ENCODE assay signal across 24 cellular contexts in the genomic region with DNA sequence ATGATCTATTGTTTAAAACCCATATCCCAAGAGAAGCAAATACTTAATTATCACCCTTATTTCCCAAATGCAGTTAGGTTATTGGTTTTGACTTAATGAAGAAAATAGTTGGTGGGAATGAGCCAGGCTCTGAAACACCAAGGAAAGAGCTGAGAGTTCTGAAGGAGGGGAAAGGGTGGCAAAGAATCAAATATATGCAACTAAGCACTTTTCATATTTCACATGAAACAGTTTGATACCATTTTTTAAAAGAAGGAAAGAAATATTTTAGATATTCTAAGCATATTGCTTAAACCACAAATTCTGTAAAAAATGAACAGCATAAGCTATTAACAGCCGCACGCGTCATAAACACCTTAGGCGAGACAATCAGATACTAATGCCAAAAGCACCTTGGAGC.
DNase-seq lines count a peak whose midpoint lies in the region; ATAC-seq, FAIRE-seq and TF ChIP-seq lines count a peak whose summit lies in the region.
"Had no signal": no experiment of that assay in that cellular context is flagged by ENCODE, and none has a peak within 500 bp of the region (broad histone marks: within the 10 kb centered on the region; RNA-seq: fewer than 3 reads in every experiment).

No MANE protein-coding gene starts in this region.

- no peak for ATAC-seq in HepG2
- ATAC-seq in right lobe of liver = no peak
- no peak for ATAC-seq in K562
- ATAC-seq in HG03196 (IDR thresholded peaks at IDR 0.05; ENCODE audit: unreplicated experiment) = no peak
- ATAC-seq: GM12878 had no signal

- H3K27me3 ChIP-seq in HepG2 (ENCODE audit: control insufficient read depth in 1 of 2, insufficient read depth in 2 of 2, low read length in 2 of 2) = peaks cover 0 to 11% of the 10 kb centered on the region in 2 experiments; a peak in 3 of 5 replicates
- no peaks in the 10 kb centered on the region for H3K27me3 ChIP-seq in right lobe of liver
- peaks cover 6 to 11% of the 10 kb centered on the region in 2 experiments; a peak in 4 of 5 replicates for H3K27me3 ChIP-seq in K562 (ENCODE audit: control insufficient read depth in 2 of 2, insufficient read depth in 2 of 2, low read length in 2 of 2)
- H3K27me3 ChIP-seq: BE2C, BLaER1 had no signal

- DNase-seq in HepG2 (ENCODE audit: low spot score) = no peak
- no peak for DNase-seq in right lobe of liver
- DNase-seq in K562 (ENCODE audit: extremely low read depth in 1 of 4, low spot score in 3 of 4) = no peak
- DNase-seq in substantia nigra (lab: John Stamatoyannopoulos, UW) = no peak
- DNase-seq: ACHN; BE2C; C1 segment of cervical spinal cord; CD4-positive, alpha-beta memory T cell; CD4-positive, CD25-positive, alpha-beta regulatory T cell; CD8-positive, alpha-beta memory T cell; COR-L47; DMS 273 treated with DMSO at 0.1 percent for 48 hours; DMS153; DMS53; DMS79; DND-41; EL; GDM1 had no signal

- in situ Hi-C loops in HepG2 (cut with HindIII; ENCODE audit: extremely low pct_ligation_motif_present, low pct_unique_long_range_greater_than_20kb) = no loop called here
- in situ Hi-C loops in K562 (cut with MboI) = no loop called here

- H4K20me1 ChIP-seq in HepG2 (ENCODE audit: insufficient read depth, low read length) = no peaks in the 10 kb centered on the region
- H4K20me1 ChIP-seq in K562 (replicated peaks; ENCODE audit: control insufficient read depth, insufficient read depth, low read length) = no peaks in the 10 kb centered on the region
- H4K20me1 ChIP-seq: BLaER1 had no signal

- H3K36me3 ChIP-seq in HepG2 (replicated peaks in 1 of 2; ENCODE audit: control insufficient read depth in 1 of 2, insufficient read depth in 2 of 2, low read length in 2 of 2) = no peaks in the 10 kb centered on the region
- no peaks in the 10 kb centered on the region for H3K36me3 ChIP-seq in right lobe of liver
- H3K36me3 ChIP-seq in K562 (ENCODE audit: control insufficient read depth, insufficient read depth, low read length) = no peaks in the 10 kb centered on the region
- H3K36me3 ChIP-seq: BE2C, BLaER1 had no signal

- H3K9me3 ChIP-seq in HepG2 (ENCODE audit: low read length) (no peaks in the 10 kb centered on the region), right lobe of liver (no peaks in the 10 kb centered on the region), K562 (replicated peaks; ENCODE audit: control insufficient read depth, insufficient read depth, low read depth, low read length) (no peaks in the 10 kb centered on the region)
- H3K9me3 ChIP-seq: BE2C, BLaER1 had no signal

- no peaks in the 10 kb centered on the region for H3K79me2 ChIP-seq in HepG2 (ENCODE audit: insufficient read depth, low read length)
- H3K79me2 ChIP-seq in K562 (ENCODE audit: control insufficient read depth, insufficient read depth, low read length) = no peaks in the 10 kb centered on the region

- TF ChIP-seq EP300 in HepG2 (IDR thresholded peaks at IDR 0.05; ENCODE audit: low read depth in 2 of 2, low read length in 2 of 2) (no peak), HepG2 (CRISPR knock-in tag; IDR thresholded peaks at IDR 0.05; ENCODE audit: borderline replicate concordance) (no peak), K562 (IDR thresholded peaks at IDR 0.05; ENCODE audit: low read length) (no peak)

- H3K27ac ChIP-seq in HepG2 (ENCODE audit: extremely low read length, insufficient read depth, low read length) (no peak overlapping the region), right lobe of liver (no peak overlapping the region), K562 (ENCODE audit: extremely low read depth, low read depth, low read length) (no peak overlapping the region), substantia nigra (ENCODE audit: low read depth, low read length, poor library complexity, severe bottlenecking) (no peak overlapping the region)
- H3K27ac ChIP-seq: 22Rv1, BLaER1 had no signal

- H3K9me1 ChIP-seq in K562 (ENCODE audit: control insufficient read depth, insufficient read depth, low read length) = no peaks in the 10 kb centered on the region

- TF ChIP-seq POLR2A in HepG2 (IDR thresholded peaks at IDR 0.05; ENCODE audit: insufficient read depth in 1 of 2, low read depth in 2 of 2, low read length in 2 of 2) (no peak), right lobe of liver (IDR thresholded peaks at IDR 0.05) (no peak), K562 (conservative IDR thresholded peaks at IDR 0.05) (no peak)

- TF ChIP-seq CTCF in HepG2 (CRISPR knock-in tag; IDR thresholded peaks at IDR 0.05) (no peak), right lobe of liver (IDR thresholded peaks at IDR 0.05) (no peak), K562 (IDR thresholded peaks at IDR 0.05 in 2 of 3, conservative IDR thresholded peaks at IDR 0.05 in 1 of 3; ENCODE audit: insufficient read depth in 2 of 3, low read depth in 1 of 3, low read length in 3 of 3) (no peak)

- BruUV-seq in HepG2 (replicated peaks; lab: Mats Ljungman, UMichigan) (no TSS peak), K562 (replicated peaks; lab: Mats Ljungman, UMichigan) (no TSS peak)

- TF ChIP-seq RAD21 in HepG2 (CRISPR knock-in tag; IDR thresholded peaks at IDR 0.05) (no peak), K562 (CRISPR knock-in tag; conservative IDR thresholded peaks at IDR 0.05 in 1 of 2, IDR thresholded peaks at IDR 0.05 in 1 of 2) (no peak)

- POLR2A ChIA-PET in HepG2 (lab: Yijun Ruan, JAX) = no interaction called here
- POLR2A ChIA-PET in K562 (lab: Yijun Ruan, JAX) = interaction anchor here (0.9 kb wide), 1 partner anchor 26 kb away, joined by 3 read pairs; no protein-coding TSS in a partner anchor

- FAIRE-seq in HepG2 (lab: Jason Lieb, UNC) = no peak
- no peak for FAIRE-seq in K562 (lab: Jason Lieb, UNC)
- FAIRE-seq: GM12878, GM12892, GM18507 had no signal

- H3K9ac ChIP-seq in HepG2 (ENCODE audit: insufficient read depth, low read depth, low read length) (no peak overlapping the region), K562 (ENCODE audit: insufficient read depth in 1 of 2, low read depth in 2 of 2, low read length in 2 of 2) (no peak overlapping the region)
- H3K9ac ChIP-seq: BLaER1 had no signal

- H3K4me1 ChIP-seq in HepG2 (ENCODE audit: insufficient read depth, low read length) (peaks cover 16% of the 10 kb centered on the region), right lobe of liver (no peaks in the 10 kb centered on the region), K562 (replicated peaks in 1 of 2; ENCODE audit: control insufficient read depth in 2 of 2, insufficient read depth in 2 of 2, low read length in 2 of 2) (no peaks in the 10 kb centered on the region)
- H3K4me1 ChIP-seq: BE2C, BLaER1 had no signal

- CTCF ChIA-PET in HepG2 (lab: Yijun Ruan, JAX; ENCODE audit: low intra/inter-chr PET ratio, low total read pairs) = no interaction called here
- CTCF ChIA-PET in K562 (lab: Yijun Ruan, JAX; ENCODE audit: low intra/inter-chr PET ratio) = no interaction called here

- no peak overlapping the region for H3K4me3 ChIP-seq in HepG2 (replicated peaks in 1 of 3; ENCODE audit: insufficient read depth in 1 of 3, low read depth in 2 of 3, low read length in 3 of 3)
- no peak overlapping the region for H3K4me3 ChIP-seq in right lobe of liver
- H3K4me3 ChIP-seq in K562 = no peak overlapping the region
- H3K4me3 ChIP-seq: BLaER1, GM12878 had no signal

- H2AFZ ChIP-seq in HepG2 (ENCODE audit: low read length) (no peak overlapping the region), K562 (ENCODE audit: low read depth, low read length) (no peak overlapping the region)

- H3K4me2 ChIP-seq in HepG2 (ENCODE audit: low read depth, low read length) (no peak overlapping the region), K562 (ENCODE audit: insufficient read depth, low read length) (no peak overlapping the region)
- H3K4me2 ChIP-seq: BLaER1 had no signal

- intact Hi-C loops in HepG2 (cut with micrococcal nuclease; ENCODE audit: unreplicated experiment) (no loop called here), right lobe of liver (cut with DNase I) (no loop called here), K562 (cut with micrococcal nuclease) (no loop called here)

- WGBS in HepG2 (ENCODE audit: low lambda C conversion rate) = 90% methylated on average over 4 of the region's 4 CpGs
- WGBS in right lobe of liver (ENCODE audit: insufficient coverage, low coverage, low lambda C conversion rate, missing lambda C conversion rate) = 90% methylated on average over 4 of the region's 4 CpGs
- 10% methylated on average over 4 of the region's 4 CpGs for WGBS in K562 (ENCODE audit: insufficient coverage, low coverage, missing lambda C conversion rate)

TF ChIP-seq in HepG2, 621 proteins besides CTCF, POLR2A, EP300 and RAD21 (continues in another document):
- TF ChIP-seq ZNF274 (CRISPR knock-in tag; IDR thresholded peaks at IDR 0.05) (no peak), TBP (CRISPR knock-in tag; IDR thresholded peaks at IDR 0.05) (no peak), ZNF414 (CRISPR knock-in tag; IDR thresholded peaks at IDR 0.05) (no peak), XBP1 (CRISPR knock-in tag; IDR thresholded peaks at IDR 0.05) (no peak), ZNF788 (CRISPR knock-in tag; IDR thresholded peaks at IDR 0.05; ENCODE audit: borderline replicate concordance) (no peak), ZFP36L2 (CRISPR knock-in tag; IDR thresholded peaks at IDR 0.05) (no peak), MAFK (conservative IDR thresholded peaks at IDR 0.05 in 1 of 2, IDR thresholded peaks at IDR 0.05 in 1 of 2; ENCODE audit: low read length in 2 of 2) (peak; percentile 54 to 79; a peak in 3 of 4 replicates)

TF ChIP-seq in K562, 482 proteins besides CTCF, POLR2A, EP300 and RAD21:
- no peak for TF ChIP-seq ZNF740 (CRISPR knock-in tag; IDR thresholded peaks at IDR 0.05)
- no peak for TF ChIP-seq ZNF740 (tag; IDR thresholded peaks at IDR 0.05)
- peak; percentile 38; the same call in 1 of the 2 replicates for TF ChIP-seq C11orf30 (IDR thresholded peaks at IDR 0.05; ENCODE audit: low read depth)
- TF ChIP-seq MAFK (IDR thresholded peaks at IDR 0.05; ENCODE audit: low read length) = peak; percentile 10; the same call in 1 of the 2 replicates
- TF ChIP-seq MAFG (tag; conservative IDR thresholded peaks at IDR 0.05) = 0 out of 2 replicates have a peak, but pooled peaks have one; percentile 34
- TF ChIP-seq SMARCE1 (IDR thresholded peaks at IDR 0.05) = no peak
- TF ChIP-seq ZNF316 (IDR thresholded peaks at IDR 0.05) = peak; percentile 57; the same call in 1 of the 2 replicates

Comparison
In these comparisons a context has a peak if more than half of its experiments do, and no peak if none do; other contexts are left out.
1. Of the 241 proteins assayed by ChIP-seq in both HepG2 and K562: peak only in HepG2: MAFF; only in K562: MAFG; in both: MAFK; in neither: 238.